12 cellular contexts compared by ENCODE assay signal in genomic region chr17:28747801-28748750, GRCh38. TPM values are rescaled to one million over a fixed set of nuclear protein-coding genes. Genes with fewer than 3 reads are reported as not detected.
DNase-seq lines count a peak whose midpoint lies in the region; ATAC-seq and TF ChIP-seq lines count a peak whose summit lies in the region.
"Had no signal": no experiment of that assay in that cellular context is flagged by ENCODE, and none has a peak within 500 bp of the region (broad histone marks: within the 10 kb centered on the region; RNA-seq: fewer than 3 reads in every experiment).

No MANE protein-coding gene starts in this region.

- H3K36me3 Mint-ChIP-seq in natural killer cell (no peaks in the 10 kb centered on the region), brain (peaks cover 35% of the 10 kb centered on the region), naive B cell (no peaks in the 10 kb centered on the region), CD14-positive monocyte (peaks cover 7 to 8% of the 10 kb centered on the region in 2 donors)
- H3K36me3 Mint-ChIP-seq in natural killer cell treated with Interleukin-12 subunit alpha and Interleukin-12 subunit beta and Interleukin-15 and Interleukin-18, amount 100 ng/mL, for 72 hours, result no peaks in the 10 kb centered on the region

- H3K4me3 ChIP-seq in tibial artery, result no peak overlapping the region
- H3K4me3 ChIP-seq: HAP-1 had no signal

- no peaks in the 10 kb centered on the region for H3K27me3 Mint-ChIP-seq in natural killer cell (ENCODE audit: low read depth in 2 of 2)
- no peaks in the 10 kb centered on the region for H3K27me3 Mint-ChIP-seq in natural killer cell treated with Interleukin-12 subunit alpha and Interleukin-12 subunit beta and Interleukin-15 and Interleukin-18, amount 100 ng/mL, for 72 hours
- H3K27me3 Mint-ChIP-seq in brain, result peaks cover 10% of the 10 kb centered on the region
- no peaks in the 10 kb centered on the region for H3K27me3 Mint-ChIP-seq in naive B cell
- H3K27me3 Mint-ChIP-seq in CD14-positive monocyte (ENCODE audit: low read depth in 3 of 3), result peaks cover 8 to 24% (median 18%) of the 10 kb centered on the region in 3 donors

- H3K36me3 ChIP-seq in tibial artery, result peaks cover 0 to 26% (median 23%) of the 10 kb centered on the region in 3 donors

- peaks cover 0 to 67% (median 41%) of the 10 kb centered on the region in 4 donors for H3K4me1 ChIP-seq in tibial artery

- DNase-seq in natural killer cell (no peak), naive B cell (no peak), NCI-H1048 (lab: John Stamatoyannopoulos, UW) (no peak), CD14-positive monocyte (ENCODE audit: low spot score) (no peak), tibial artery (no peak)
- DNase-seq in natural killer cell treated with Interleukin-12 subunit alpha and Interleukin-12 subunit beta and Interleukin-15 and Interleukin-18, amount 100 ng/mL, for 72 hours (ENCODE audit: low spot score), result no peak
- DNase-seq in stimulated activated CD4-positive, alpha-beta T cell treated with anti-CD3 and anti-CD28 coated beads, Interleukin-4, amount 100 ng/mL, for 1 hour, result no peak
- DNase-seq: NCI-H1930 had no signal

- H3K27ac ChIP-seq in tibial artery, result no peak overlapping the region
- H3K27ac ChIP-seq: HL-60 had no signal

- H3K9me3 Mint-ChIP-seq in natural killer cell (no peaks in the 10 kb centered on the region), brain (peaks cover 0 to 1% (median 0%) of the 10 kb centered on the region in 5 experiments), naive B cell (no peaks in the 10 kb centered on the region), CD14-positive monocyte (peaks cover 0 to 5% (median 0%) of the 10 kb centered on the region in 7 donors)
- no peaks in the 10 kb centered on the region for H3K9me3 Mint-ChIP-seq in natural killer cell treated with Interleukin-12 subunit alpha and Interleukin-12 subunit beta and Interleukin-15 and Interleukin-18, amount 100 ng/mL, for 72 hours

- no peak overlapping the region for H3K4me3 Mint-ChIP-seq in natural killer cell
- H3K4me3 Mint-ChIP-seq in natural killer cell treated with Interleukin-12 subunit alpha and Interleukin-12 subunit beta and Interleukin-15 and Interleukin-18, amount 100 ng/mL, for 72 hours, result no peak overlapping the region
- peak overlapping the region in 3 of 5 experiments; percentile 20 to 51 (median 33) for H3K4me3 Mint-ChIP-seq in brain
- H3K4me3 Mint-ChIP-seq in naive B cell, result peak overlapping the region in 4 of 8 donors; percentile 9 to 77 (median 46)
- H3K4me3 Mint-ChIP-seq in CD14-positive monocyte, result no peak overlapping the region

- peaks cover 5 to 26% of the 10 kb centered on the region in 2 donors for H3K4me1 Mint-ChIP-seq in natural killer cell
- peaks cover 0 to 5% of the 10 kb centered on the region in 2 donors for H3K4me1 Mint-ChIP-seq in natural killer cell treated with Interleukin-12 subunit alpha and Interleukin-12 subunit beta and Interleukin-15 and Interleukin-18, amount 100 ng/mL, for 72 hours (ENCODE audit: low read depth in 2 of 2)
- peaks cover 54% of the 10 kb centered on the region for H3K4me1 Mint-ChIP-seq in brain
- peaks cover 32 to 59% (median 38%) of the 10 kb centered on the region in 3 donors for H3K4me1 Mint-ChIP-seq in naive B cell
- H3K4me1 Mint-ChIP-seq in CD14-positive monocyte, result peaks cover 15% of the 10 kb centered on the region

- H3K9me3 ChIP-seq in tibial artery, result no peaks in the 10 kb centered on the region
- H3K9me3 ChIP-seq: HAP-1 had no signal

- peak overlapping the region; percentile 4 to 40 for H3K27ac Mint-ChIP-seq in natural killer cell
- no peak overlapping the region for H3K27ac Mint-ChIP-seq in natural killer cell treated with Interleukin-12 subunit alpha and Interleukin-12 subunit beta and Interleukin-15 and Interleukin-18, amount 100 ng/mL, for 72 hours
- peak overlapping the region; percentile 45 to 99 (median 93) for H3K27ac Mint-ChIP-seq in brain
- peak overlapping the region in 5 of 6 donors; percentile 47 to 92 (median 72) for H3K27ac Mint-ChIP-seq in naive B cell
- H3K27ac Mint-ChIP-seq in CD14-positive monocyte, result peak overlapping the region in 1 of 7 donors; percentile 50

- TF ChIP-seq CTCF in natural killer cell (IDR thresholded peaks at IDR 0.05) (no peak), brain (conservative IDR thresholded peaks at IDR 0.05) (no peak), CD14-positive monocyte (IDR thresholded peaks at IDR 0.05) (no peak), tibial artery (IDR thresholded peaks at IDR 0.05) (no peak)

- ATAC-seq in natural killer cell, result no peak
- ATAC-seq in natural killer cell treated with Interleukin-12 subunit alpha and Interleukin-12 subunit beta and Interleukin-15 and Interleukin-18, amount 100 ng/mL, for 72 hours, result no peak
- no peak for ATAC-seq in naive B cell (ENCODE audit: low read depth in 2 of 2)
- ATAC-seq: SK-N-SH treated with all-trans-retinoic acid at 6 μM for 48 hours had no signal

- intact Hi-C loops in natural killer cell (cut with micrococcal nuclease) (no loop called here), CD14-positive monocyte (cut with micrococcal nuclease) (loop anchor here in 1 of 2 donors (10.0 kb wide), 1 partner anchor 207 kb away; the partner anchor contains the start of gene PHF12), tibial artery (cut with DNase I; ENCODE audit: low total_unique reads) (loop anchor here (1.0 to 10.0 kb wide), 2 partner anchors 21 to 57 kb away; no protein-coding TSS in a partner anchor)

- no peaks in the 10 kb centered on the region for H3K27me3 ChIP-seq in tibial artery

RNA-seq across cellular contexts. Expression of gene TRAF4, which starts 4.3 kb away (rescaled TPM):
- 100 to 1,000 TPM in 2 of 3 donors, 10 to 100 TPM in 1; 97.8 to 209 (median 122) TPM for total RNA-seq in natural killer cell
- 100 to 1,000 TPM in 1 of 2 donors, 10 to 100 TPM in 1; 59.7 to 186 TPM for total RNA-seq in natural killer cell treated with Interleukin-12 subunit alpha and Interleukin-12 subunit beta and Interleukin-15 and Interleukin-18, amount 100 ng/mL, for 72 hours
- polyA plus RNA-seq in brain (ENCODE audit: insufficient read depth, low read depth, low replicate concordance), result 53.8 TPM
- polyA plus RNA-seq in naive B cell (ENCODE audit: low read depth in 6 of 6), result 10 to 100 TPM in 4 of 6 donors, 1 to 10 TPM in 2; 5.4 to 17.1 (median 12.0) TPM
- polyA plus RNA-seq in CD14-positive monocyte, result 1 to 10 TPM in 1 of 2 donors, under 1 TPM in 1; 0.33 to 1.0 TPM

RNA-seq across cellular contexts. Expression of gene NEK8, which starts 19.5 kb away (rescaled TPM):
- total RNA-seq in natural killer cell, result 1 to 10 TPM; 5.9 to 7.4 (median 6.8) TPM
- total RNA-seq in natural killer cell treated with Interleukin-12 subunit alpha and Interleukin-12 subunit beta and Interleukin-15 and Interleukin-18, amount 100 ng/mL, for 72 hours, result 10 to 100 TPM in 1 of 2 donors, 1 to 10 TPM in 1; 3.2 to 10.2 TPM
- polyA plus RNA-seq in brain (ENCODE audit: insufficient read depth, low read depth, low replicate concordance), result 2.1 TPM
- 10 to 100 TPM; 14.5 to 26.1 (median 19.6) TPM for polyA plus RNA-seq in naive B cell (ENCODE audit: low read depth in 6 of 6)
- 1 to 10 TPM; 2.7 to 3.1 TPM for polyA plus RNA-seq in CD14-positive monocyte

RNA-seq across cellular contexts. Expression of gene TLCD1, which starts 22.0 kb away (rescaled TPM):
- 1 to 10 TPM in 1 of 3 donors, not detected in 2; 1.0 TPM for total RNA-seq in natural killer cell
- 1 to 10 TPM; 1.5 to 9.7 TPM for total RNA-seq in natural killer cell treated with Interleukin-12 subunit alpha and Interleukin-12 subunit beta and Interleukin-15 and Interleukin-18, amount 100 ng/mL, for 72 hours
- 7.0 TPM for polyA plus RNA-seq in brain (ENCODE audit: insufficient read depth, low read depth, low replicate concordance)
- polyA plus RNA-seq in naive B cell (ENCODE audit: low read depth in 6 of 6), result 1 to 10 TPM in 1 of 6 donors, under 1 TPM in 1, not detected in 4; 0.93 to 1.2 TPM
- polyA plus RNA-seq in CD14-positive monocyte, result not detected

RNA-seq across cellular contexts. Expression of gene RPL23A, which starts 28.3 kb away (rescaled TPM):
- total RNA-seq in natural killer cell, result 1,000 to 10,000 TPM; 1,375 to 1,532 (median 1,498) TPM
- total RNA-seq in natural killer cell treated with Interleukin-12 subunit alpha and Interleukin-12 subunit beta and Interleukin-15 and Interleukin-18, amount 100 ng/mL, for 72 hours, result 1,000 to 10,000 TPM; 1,264 to 1,439 TPM
- polyA plus RNA-seq in brain (ENCODE audit: insufficient read depth, low read depth, low replicate concordance), result 1,609 TPM
- 1,000 to 10,000 TPM; 5,077 to 6,780 (median 5,627) TPM for polyA plus RNA-seq in naive B cell (ENCODE audit: low read depth in 6 of 6)
- 1,000 to 10,000 TPM; 1,152 to 1,304 TPM for polyA plus RNA-seq in CD14-positive monocyte

RNA-seq across cellular contexts. Expression of gene RAB34, which starts 30.4 kb away (rescaled TPM):
- total RNA-seq in natural killer cell, result 10 to 100 TPM in 1 of 3 donors, 1 to 10 TPM in 2; 3.7 to 12.9 (median 3.8) TPM
- total RNA-seq in natural killer cell treated with Interleukin-12 subunit alpha and Interleukin-12 subunit beta and Interleukin-15 and Interleukin-18, amount 100 ng/mL, for 72 hours, result 10 to 100 TPM in 1 of 2 donors, 1 to 10 TPM in 1; 8.5 to 25.7 TPM
- polyA plus RNA-seq in brain (ENCODE audit: insufficient read depth, low read depth, low replicate concordance) (41.9 TPM), naive B cell (ENCODE audit: low read depth in 6 of 6) (10 to 100 TPM; 11.6 to 22.6 (median 18.2) TPM), CD14-positive monocyte (10 to 100 TPM; 66.7 to 79.1 TPM)

Comparison
In these comparisons a context has a peak if more than half of its experiments do, and no peak if none do; other contexts are left out.
1. H3K27ac Mint-ChIP-seq: peak in natural killer cell (2 of 2), brain (5 of 5) and naive B cell (5 of 6); none in natural killer cell treated with Interleukin-12 subunit alpha and Interleukin-12 subunit beta and Interleukin-15 and Interleukin-18, amount 100 ng/mL, for 72 hours (0 of 2).
2. H3K4me3 Mint-ChIP-seq: peak in brain (3 of 5); none in natural killer cell (single experiment), natural killer cell treated with Interleukin-12 subunit alpha and Interleukin-12 subunit beta and Interleukin-15 and Interleukin-18, amount 100 ng/mL, for 72 hours (single experiment) and CD14-positive monocyte (0 of 2).